Comparison of ENCODE assay signal across 25 cellular contexts in the genomic region with DNA sequence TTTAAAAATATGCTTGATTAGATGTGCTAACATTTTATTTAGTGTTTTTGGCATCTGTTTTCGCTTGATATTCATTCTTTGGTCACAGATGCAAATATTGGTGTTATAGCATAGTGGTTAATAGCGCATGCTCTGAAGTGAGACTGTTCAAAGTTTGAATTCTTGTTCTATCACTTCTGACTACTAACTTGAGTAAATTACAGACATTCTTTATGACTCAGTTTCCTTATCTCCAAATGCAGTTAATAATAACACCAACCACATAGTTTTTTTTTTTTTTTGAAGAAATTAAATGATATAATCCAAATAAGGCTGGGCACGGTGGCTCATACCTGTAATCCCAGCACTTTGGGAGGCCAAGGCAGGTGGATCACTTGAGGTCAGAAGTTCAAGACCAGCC.
DNase-seq lines count a peak whose midpoint lies in the region; ATAC-seq, FAIRE-seq and TF ChIP-seq lines count a peak whose summit lies in the region.
"Had no signal": no experiment of that assay in that cellular context is flagged by ENCODE, and none has a peak within 500 bp of the region (broad histone marks: within the 10 kb centered on the region; RNA-seq: fewer than 3 reads in every experiment).

No MANE protein-coding gene starts in this region.

- POLR2A ChIA-PET in WTC11 (lab: Charles Lee): no interaction called here

- H3K79me2 ChIP-seq in astrocyte (ENCODE audit: insufficient read depth, low read length): no peaks in the 10 kb centered on the region

- H3K27ac Mint-ChIP-seq in astrocyte (ENCODE audit: unreplicated experiment) (no peak overlapping the region), WTC11 (no peak overlapping the region)
- H3K27ac Mint-ChIP-seq: CD14-positive monocyte; CD4-positive, alpha-beta T cell; CD8-positive, alpha-beta memory T cell; HFFc6 had no signal

- CTCF ChIA-PET in WTC11 (lab: Charles Lee): no interaction called here

- peaks cover 33% of the 10 kb centered on the region for H3K4me1 Mint-ChIP-seq in astrocyte (ENCODE audit: low read depth, unreplicated experiment)
- no peaks in the 10 kb centered on the region for H3K4me1 Mint-ChIP-seq in WTC11
- H3K4me1 Mint-ChIP-seq: CD14-positive monocyte; CD8-positive, alpha-beta memory T cell had no signal

- ATAC-seq in activated CD4-positive, CD25-positive, alpha-beta regulatory T cell treated with anti-CD3 and anti-CD28 coated beads, Interleukin-2, amount 50 U/mL, for 24 hours: peak; percentile 56 to 73
- ATAC-seq in WTC11 (no peak), Right ventricle myocardium superior (ENCODE audit: poor library complexity) (no peak)
- ATAC-seq: GM12878 had no signal

- intact Hi-C loops in Right ventricle myocardium superior (cut with DNase I): no loop called here

- no peaks in the 10 kb centered on the region for H3K36me3 ChIP-seq in astrocyte (ENCODE audit: insufficient read depth, low read length)
- H3K36me3 ChIP-seq: BE2C; BLaER1 treated with 17β-estradiol and CSF1 and Interleukin-3, amounts not matched to agents 10 nM and 100 nM; HAP-1 had no signal

- DNase-seq in activated CD4-positive, CD25-positive, alpha-beta regulatory T cell treated with anti-CD3 and anti-CD28 coated beads, Interleukin-2, amount 50 U/mL, for 72 hours: no peak
- DNase-seq in astrocyte (ENCODE audit: low read depth): peak; percentile 54
- DNase-seq in dermis blood vessel endothelial cell: peak; percentile 7
- DNase-seq in kidney tubule cell (ENCODE audit: low spot score): peak; percentile 15
- no peak for DNase-seq in WTC11 (ENCODE audit: low spot score)
- DNase-seq in Right ventricle myocardium superior: no peak
- no peak for DNase-seq in coronary artery (ENCODE audit: low spot score)
- DNase-seq: AML-193; BE2C; CD4-positive, alpha-beta T cell; CD8-positive, alpha-beta memory T cell; DMS 273 treated with DMSO at 0.1 percent for 48 hours; DMS79; EL; GDM1; GOT3; HFFc6 had no signal

- H3K27me3 Mint-ChIP-seq in astrocyte (ENCODE audit: low read depth, unreplicated experiment): no peaks in the 10 kb centered on the region
- no peaks in the 10 kb centered on the region for H3K27me3 Mint-ChIP-seq in WTC11 (ENCODE audit: low read depth)

- no peak overlapping the region for H3K9ac ChIP-seq in astrocyte (ENCODE audit: low read length)
- H3K9ac ChIP-seq: BLaER1 treated with 17β-estradiol and CSF1 and Interleukin-3, amounts not matched to agents 10 nM and 100 nM had no signal

- H3K9me3 Mint-ChIP-seq in astrocyte (ENCODE audit: unreplicated experiment) (no peaks in the 10 kb centered on the region), WTC11 (no peaks in the 10 kb centered on the region)
- H3K9me3 Mint-ChIP-seq: CD4-positive, alpha-beta T cell; CD8-positive, alpha-beta memory T cell; HFFc6 had no signal

- H3K27me3 ChIP-seq in astrocyte (ENCODE audit: insufficient read depth, low read length): no peaks in the 10 kb centered on the region
- H3K27me3 ChIP-seq: BE2C; BLaER1 treated with 17β-estradiol and CSF1 and Interleukin-3, amounts not matched to agents 10 nM and 100 nM had no signal

- no peaks in the 10 kb centered on the region for H3K36me3 Mint-ChIP-seq in astrocyte (ENCODE audit: low read depth, unreplicated experiment)
- no peaks in the 10 kb centered on the region for H3K36me3 Mint-ChIP-seq in WTC11
- H3K36me3 Mint-ChIP-seq: CD14-positive monocyte; CD8-positive, alpha-beta memory T cell had no signal

- H3K27ac ChIP-seq in astrocyte (ENCODE audit: low read depth, low read length): no peak overlapping the region
- H3K27ac ChIP-seq in coronary artery: no peak overlapping the region
- H3K27ac ChIP-seq: 22Rv1; BLaER1 treated with 17β-estradiol and CSF1 and Interleukin-3, amounts not matched to agents 10 nM and 100 nM had no signal

- no peak for TF ChIP-seq CTCF in astrocyte (IDR thresholded peaks at IDR 0.05; ENCODE audit: insufficient read depth, low read depth, low read length)
- TF ChIP-seq CTCF in WTC11 (IDR thresholded peaks at IDR 0.05): no peak
- TF ChIP-seq CTCF in coronary artery (IDR thresholded peaks at IDR 0.05): no peak

- H3K4me3 ChIP-seq in astrocyte (ENCODE audit: insufficient read depth, low read depth, low read length): no peak overlapping the region
- H3K4me3 ChIP-seq in coronary artery: no peak overlapping the region
- H3K4me3 ChIP-seq: BLaER1 treated with 17β-estradiol and CSF1 and Interleukin-3, amounts not matched to agents 10 nM and 100 nM; GM12878; HAP-1 had no signal

- H3K4me1 ChIP-seq in astrocyte (ENCODE audit: insufficient read depth, low read length): peaks cover 10% of the 10 kb centered on the region
- H3K4me1 ChIP-seq: BLaER1 treated with 17β-estradiol and CSF1 and Interleukin-3, amounts not matched to agents 10 nM and 100 nM had no signal

- no peaks in the 10 kb centered on the region for H4K20me1 ChIP-seq in astrocyte (ENCODE audit: insufficient read depth, low read length)
- H4K20me1 ChIP-seq: BLaER1 treated with 17β-estradiol and CSF1 and Interleukin-3, amounts not matched to agents 10 nM and 100 nM had no signal

- H3K9me3 ChIP-seq in astrocyte (ENCODE audit: insufficient read depth, low read depth, low read length): no peaks in the 10 kb centered on the region
- H3K9me3 ChIP-seq: BE2C; BLaER1 treated with 17β-estradiol and CSF1 and Interleukin-3, amounts not matched to agents 10 nM and 100 nM; HAP-1 had no signal

- H2AFZ ChIP-seq in astrocyte (ENCODE audit: low read depth, low read length): no peak overlapping the region

- H3K4me3 Mint-ChIP-seq in astrocyte (ENCODE audit: unreplicated experiment): no peak overlapping the region
- no peak overlapping the region for H3K4me3 Mint-ChIP-seq in WTC11
- H3K4me3 Mint-ChIP-seq: CD14-positive monocyte; CD4-positive, alpha-beta T cell; CD8-positive, alpha-beta memory T cell; HFFc6 had no signal

- no peak for FAIRE-seq in astrocyte (lab: Jason Lieb, UNC)
- FAIRE-seq: D721Med, GM12878, H54 had no signal

- H3K4me2 ChIP-seq in astrocyte (ENCODE audit: low read length): no peak overlapping the region
- H3K4me2 ChIP-seq: BLaER1 treated with 17β-estradiol and CSF1 and Interleukin-3, amounts not matched to agents 10 nM and 100 nM had no signal

TF ChIP-seq in WTC11, 78 proteins besides CTCF, POLR2A, EP300 and RAD21 (continues in another document):
- TF ChIP-seq PRRX2 (CRISPR knock-in tag; IDR thresholded peaks at IDR 0.05) (no peak), KAT7 (CRISPR knock-in tag; IDR thresholded peaks at IDR 0.05; ENCODE audit: borderline replicate concordance) (no peak), ZNF121 (CRISPR knock-in tag; IDR thresholded peaks at IDR 0.05) (no peak), ELF4 (CRISPR knock-in tag; IDR thresholded peaks at IDR 0.05; ENCODE audit: low read depth) (no peak), ZNF263 (CRISPR knock-in tag; IDR thresholded peaks at IDR 0.05; ENCODE audit: low read depth) (no peak), TP53 (CRISPR knock-in tag; IDR thresholded peaks at IDR 0.05) (no peak)
- TF ChIP-seq, protein P1, sequence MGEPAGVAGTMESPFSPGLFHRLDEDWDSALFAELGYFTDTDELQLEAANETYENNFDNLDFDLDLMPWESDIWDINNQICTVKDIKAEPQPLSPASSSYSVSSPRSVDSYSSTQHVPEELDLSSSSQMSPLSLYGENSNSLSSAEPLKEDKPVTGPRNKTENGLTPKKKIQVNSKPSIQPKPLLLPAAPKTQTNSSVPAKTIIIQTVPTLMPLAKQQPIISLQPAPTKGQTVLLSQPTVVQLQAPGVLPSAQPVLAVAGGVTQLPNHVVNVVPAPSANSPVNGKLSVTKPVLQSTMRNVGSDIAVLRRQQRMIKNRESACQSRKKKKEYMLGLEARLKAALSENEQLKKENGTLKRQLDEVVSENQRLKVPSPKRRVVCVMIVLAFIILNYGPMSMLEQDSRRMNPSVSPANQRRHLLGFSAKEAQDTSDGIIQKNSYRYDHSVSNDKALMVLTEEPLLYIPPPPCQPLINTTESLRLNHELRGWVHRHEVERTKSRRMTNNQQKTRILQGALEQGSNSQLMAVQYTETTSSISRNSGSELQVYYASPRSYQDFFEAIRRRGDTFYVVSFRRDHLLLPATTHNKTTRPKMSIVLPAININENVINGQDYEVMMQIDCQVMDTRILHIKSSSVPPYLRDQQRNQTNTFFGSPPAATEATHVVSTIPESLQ (CRISPR knock-in tag; IDR thresholded peaks at IDR 0.05): no peak
- TF ChIP-seq, protein P2, sequence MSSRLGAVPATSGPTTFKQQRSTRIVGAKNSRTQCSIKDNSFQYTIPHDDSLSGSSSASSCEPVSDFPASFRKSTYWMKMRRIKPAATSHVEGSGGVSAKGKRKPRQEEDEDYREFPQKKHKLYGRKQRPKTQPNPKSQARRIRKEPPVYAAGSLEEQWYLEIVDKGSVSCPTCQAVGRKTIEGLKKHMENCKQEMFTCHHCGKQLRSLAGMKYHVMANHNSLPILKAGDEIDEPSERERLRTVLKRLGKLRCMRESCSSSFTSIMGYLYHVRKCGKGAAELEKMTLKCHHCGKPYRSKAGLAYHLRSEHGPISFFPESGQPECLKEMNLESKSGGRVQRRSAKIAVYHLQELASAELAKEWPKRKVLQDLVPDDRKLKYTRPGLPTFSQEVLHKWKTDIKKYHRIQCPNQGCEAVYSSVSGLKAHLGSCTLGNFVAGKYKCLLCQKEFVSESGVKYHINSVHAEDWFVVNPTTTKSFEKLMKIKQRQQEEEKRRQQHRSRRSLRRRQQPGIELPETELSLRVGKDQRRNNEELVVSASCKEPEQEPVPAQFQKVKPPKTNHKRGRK (CRISPR knock-in tag; IDR thresholded peaks at IDR 0.05; ENCODE audit: borderline replicate concordance): no peak
- TF ChIP-seq, protein P3, sequence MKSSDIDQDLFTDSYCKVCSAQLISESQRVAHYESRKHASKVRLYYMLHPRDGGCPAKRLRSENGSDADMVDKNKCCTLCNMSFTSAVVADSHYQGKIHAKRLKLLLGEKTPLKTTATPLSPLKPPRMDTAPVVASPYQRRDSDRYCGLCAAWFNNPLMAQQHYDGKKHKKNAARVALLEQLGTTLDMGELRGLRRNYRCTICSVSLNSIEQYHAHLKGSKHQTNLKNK (CRISPR knock-in tag; IDR thresholded peaks at IDR 0.05): no peak

Comparison
In these comparisons a context has a peak if more than half of its experiments do, and no peak if none do; other contexts are left out.
1. ATAC-seq: peak in activated CD4-positive, CD25-positive, alpha-beta regulatory T cell treated with anti-CD3 and anti-CD28 coated beads, Interleukin-2, amount 50 U/mL, for 24 hours (2 of 2); none in WTC11 (single experiment) and Right ventricle myocardium superior (single experiment).
2. DNase-seq: peak in astrocyte (single experiment), dermis blood vessel endothelial cell (single experiment) and kidney tubule cell (single experiment); none in activated CD4-positive, CD25-positive, alpha-beta regulatory T cell treated with anti-CD3 and anti-CD28 coated beads, Interleukin-2, amount 50 U/mL, for 72 hours (single experiment), WTC11 (single experiment), Right ventricle myocardium superior (single experiment) and coronary artery (single experiment).